Comparison of ENCODE assay signal across 8 cellular contexts in the genomic region with DNA sequence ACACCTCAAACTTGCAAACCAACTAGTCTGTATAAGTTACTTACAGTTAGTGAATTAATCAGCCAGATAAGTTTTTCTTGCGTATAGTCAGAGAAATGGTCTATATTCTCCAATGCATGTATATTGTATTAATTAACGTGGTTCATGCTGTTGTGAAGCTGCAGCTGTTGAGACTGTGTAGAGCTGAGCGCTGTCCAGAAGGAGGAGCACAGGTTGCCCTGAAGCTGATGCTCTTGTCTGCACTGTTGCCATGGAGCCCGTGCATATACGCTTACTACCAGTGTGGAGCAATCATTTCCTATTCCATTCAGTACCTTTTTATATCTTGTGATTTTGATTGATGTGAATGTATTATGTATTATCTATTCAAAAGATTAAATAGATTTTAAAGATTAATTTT.
A peak's percentile ranks its signal among the peaks of the same experiment; 100 is the strongest.
DNase-seq lines count a peak whose midpoint lies in the region; ATAC-seq, FAIRE-seq and TF ChIP-seq lines count a peak whose summit lies in the region.

No MANE protein-coding gene starts in this region.

- FAIRE-seq in urothelium cell line (lab: Jason Lieb, UNC): no peak

- intact Hi-C loops in activated B cell treated with CpG ODN at 0.5 μM for 24 hours (cut with micrococcal nuclease): no loop called here

- TF ChIP-seq CTCF in LNCaP clone FGC (IDR thresholded peaks at IDR 0.05; ENCODE audit: control insufficient read depth, extremely low read depth, insufficient read depth): peak; percentile 71
- no peak for TF ChIP-seq CTCF in activated B cell treated with CpG ODN at 0.5 μM for 24 hours (IDR thresholded peaks at IDR 0.05)
- TF ChIP-seq CTCF in epithelial cell of esophagus (IDR thresholded peaks at IDR 0.05; ENCODE audit: insufficient read depth, low read depth, low read length, missing control alignments): peak; percentile 34
- no peak for TF ChIP-seq CTCF in GM13976 (IDR thresholded peaks at IDR 0.05; ENCODE audit: borderline replicate concordance, control extremely low read depth, extremely low read depth, insufficient read depth, missing control alignments)

- POLR2A ChIA-PET in activated B cell treated with CpG ODN at 0.5 μM for 24 hours (lab: Charles Lee): interaction anchor here (1.2 kb wide), 1 partner anchor 73 kb away, joined by 4 read pairs; no protein-coding TSS in a partner anchor

- no peak overlapping the region for H3K27ac Mint-ChIP-seq in activated B cell treated with CpG ODN at 0.5 μM for 24 hours

- peaks cover 7% of the 10 kb centered on the region for H3K27me3 Mint-ChIP-seq in activated B cell treated with CpG ODN at 0.5 μM for 24 hours

- DNase-seq in LNCaP clone FGC (ENCODE audit: low read depth) (peak; percentile 31), activated B cell treated with CpG ODN at 0.5 μM for 24 hours (no peak), epithelial cell of esophagus (ENCODE audit: low read depth) (peak; percentile 71), AG08396 (ENCODE audit: low spot score) (no peak), GM13976 (ENCODE audit: low spot score) (no peak), urothelium cell line (ENCODE audit: low spot score) (no peak)
- peak; percentile 14 to 20 for DNase-seq in stimulated activated CD8-positive, alpha-beta memory T cell treated with anti-CD3 and anti-CD28 coated beads, Interleukin-15, amount 100 ng/mL, for 4 hours (ENCODE audit: low read depth in 2 of 2)

- ATAC-seq in GM18511 (IDR thresholded peaks at IDR 0.05; ENCODE audit: unreplicated experiment) (peak; percentile 81), activated B cell treated with CpG ODN at 0.5 μM for 24 hours (ENCODE audit: low read depth) (peak; percentile 80)

- H3K4me1 Mint-ChIP-seq in activated B cell treated with CpG ODN at 0.5 μM for 24 hours: peaks cover 7% of the 10 kb centered on the region

- H3K9me3 Mint-ChIP-seq in activated B cell treated with CpG ODN at 0.5 μM for 24 hours: no peaks in the 10 kb centered on the region

- no peaks in the 10 kb centered on the region for H3K36me3 Mint-ChIP-seq in activated B cell treated with CpG ODN at 0.5 μM for 24 hours (ENCODE audit: low read depth)

- H3K4me3 Mint-ChIP-seq in activated B cell treated with CpG ODN at 0.5 μM for 24 hours: no peak overlapping the region

- CTCF ChIA-PET in activated B cell treated with CpG ODN at 0.5 μM for 24 hours (lab: Charles Lee): interaction anchor here (1.2 to 1.8 kb wide), 3 partner anchors 71 to 111 kb away, joined by 3 to 9 read pairs (median 4); no protein-coding TSS in a partner anchor

- in situ Hi-C loops in GM13976 (cut with MboI; ENCODE audit: low sequenced_read_pairs, unreplicated experiment): no loop called here

- no peak overlapping the region for H3K4me3 ChIP-seq in LNCaP clone FGC (ENCODE audit: low read depth, low read length)
- no peak overlapping the region for H3K4me3 ChIP-seq in epithelial cell of esophagus (ENCODE audit: low read length)

Comparison
In these comparisons a context has a peak if more than half of its experiments do, and no peak if none do; other contexts are left out.
1. DNase-seq: peak in LNCaP clone FGC (single experiment), epithelial cell of esophagus (single experiment) and stimulated activated CD8-positive, alpha-beta memory T cell treated with anti-CD3 and anti-CD28 coated beads, Interleukin-15, amount 100 ng/mL, for 4 hours (2 of 2); none in activated B cell treated with CpG ODN at 0.5 μM for 24 hours (single experiment), AG08396 (single experiment), GM13976 (single experiment) and urothelium cell line (single experiment).
2. CTCF ChIP-seq: peak in LNCaP clone FGC (single experiment) and epithelial cell of esophagus (single experiment); none in activated B cell treated with CpG ODN at 0.5 μM for 24 hours (single experiment) and GM13976 (single experiment).